ENCODE assay signal across 8 cellular contexts in the genomic region with DNA sequence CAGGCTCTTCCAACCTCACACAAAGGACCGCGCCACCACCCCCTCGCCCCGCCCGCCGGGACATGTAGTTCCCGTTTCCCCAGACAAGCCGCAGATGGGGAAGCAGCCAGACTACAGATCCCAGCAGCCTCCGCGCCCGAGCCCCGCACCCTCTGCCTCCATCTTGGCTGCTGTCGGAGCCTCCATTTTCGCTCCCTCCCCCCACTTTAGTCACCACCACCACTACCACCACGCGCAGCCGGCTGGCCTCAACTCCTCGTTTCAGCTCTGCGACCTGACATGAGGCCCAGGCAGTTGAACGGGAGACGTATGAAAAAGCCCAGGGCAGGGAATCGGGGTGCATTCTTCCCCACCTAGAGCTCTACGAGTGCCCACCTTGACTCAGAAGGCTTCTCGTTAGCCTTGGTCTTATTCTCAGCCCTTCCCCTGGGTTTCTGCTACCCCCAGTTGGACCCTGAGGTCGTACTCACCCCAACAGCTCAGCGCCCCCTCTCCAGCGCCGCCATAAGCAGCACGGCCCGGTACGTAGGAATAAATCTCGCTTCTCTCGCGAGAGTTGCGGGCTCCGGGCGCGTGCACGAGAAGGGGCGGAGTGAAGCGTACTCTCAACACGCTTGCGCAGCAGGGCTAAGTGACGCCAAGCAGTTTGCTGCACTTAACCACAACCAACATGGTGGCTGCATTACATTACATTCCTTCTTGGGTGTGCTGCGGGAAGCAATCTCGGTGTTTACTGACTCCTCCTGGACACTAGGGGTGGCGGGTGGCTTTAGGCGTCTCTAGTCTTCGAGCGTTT. TPM values are rescaled to one million over a fixed set of nuclear protein-coding genes. Genes with fewer than 3 reads are reported as not detected.
DNase-seq lines count a peak whose midpoint lies in the region; ATAC-seq, FAIRE-seq and TF ChIP-seq lines count a peak whose summit lies in the region.

A gene (minus strand): TSS at position 530 of the 796 bp plus-strand sequence. CDS start 18,094 bp downstream, outside the sequence.

- H3K9me3 Mint-ChIP-seq in chondrocyte (ENCODE audit: low read depth), result peaks cover 3% of the 10 kb centered on the region

- FAIRE-seq in kidney (lab: Jason Lieb, UNC), result no peak

- H3K4me3 ChIP-seq in BE2C (ENCODE audit: low read depth, low read length) (peak within 1 kb of the TSS; percentile 98), kidney (ENCODE audit: low read length in 2 of 2) (peak within 1 kb of the TSS; percentile 91 to 98)

- peaks cover 49% of the 10 kb centered on the region for H3K4me1 Mint-ChIP-seq in chondrocyte (ENCODE audit: low read depth)

- intact Hi-C loops in kidney (cut with DNase I), result no loop called here

- peaks cover 4% of the 10 kb centered on the region for H3K36me3 Mint-ChIP-seq in chondrocyte (ENCODE audit: low read depth)

- peak within 1 kb of the TSS; percentile 98 to 100 for H3K27ac ChIP-seq in kidney (ENCODE audit: low read depth in 2 of 2, low read length in 2 of 2)

- H3K9ac ChIP-seq in kidney (ENCODE audit: low read length in 2 of 2), result peak within 1 kb of the TSS; percentile 98 to 100

- H3K36me3 ChIP-seq in BE2C, result peaks cover 14% of the 10 kb centered on the region
- peaks cover 0 to 3% of the 10 kb centered on the region in 2 donors for H3K36me3 ChIP-seq in kidney (ENCODE audit: control insufficient read depth in 1 of 2, insufficient read depth in 2 of 2, low read length in 2 of 2)

- TF ChIP-seq CTCF in BE2C (IDR thresholded peaks at IDR 0.05; ENCODE audit: low read depth, low read length), result peak; percentile 74
- peak; percentile 75 for TF ChIP-seq CTCF in chondrocyte (IDR thresholded peaks at IDR 0.05)
- peak; percentile 18 for TF ChIP-seq CTCF in kidney (IDR thresholded peaks at IDR 0.05; ENCODE audit: borderline replicate concordance, extremely low read depth, insufficient read depth)

- peak; percentile 75 for ATAC-seq in HG03442 (IDR thresholded peaks at IDR 0.05; ENCODE audit: unreplicated experiment)

- H3K27me3 Mint-ChIP-seq in chondrocyte (ENCODE audit: low read depth), result no peaks in the 10 kb centered on the region

- H3K27ac Mint-ChIP-seq in chondrocyte (ENCODE audit: unreplicated experiment), result peak within 1 kb of the TSS; percentile 100

- H3K4me1 ChIP-seq in BE2C (peaks cover 4% of the 10 kb centered on the region; the same call in 1 of the 2 replicates), kidney (ENCODE audit: control insufficient read depth in 1 of 2, insufficient read depth in 1 of 2, low read depth in 1 of 2, low read length in 2 of 2) (peaks cover 13 to 25% of the 10 kb centered on the region in 2 donors)

- no peaks in the 10 kb centered on the region for H3K27me3 ChIP-seq in BE2C

- H3K4me3 Mint-ChIP-seq in chondrocyte (ENCODE audit: unreplicated experiment), result peak within 1 kb of the TSS; percentile 91

- DNase-seq in BE2C, result peak; percentile 97
- DNase-seq in GM19238 (ENCODE audit: insufficient read length, low spot score), result peak; percentile 79
- peak; percentile 96 for DNase-seq in NCI-H510A treated with DMSO at 0.1 percent for 48 hours (lab: John Stamatoyannopoulos, UW)
- peak; percentile 91 to 94 for DNase-seq in activated CD4-positive, alpha-beta T cell treated with anti-CD3 and anti-CD28 coated beads for 24 hours (ENCODE audit: low read depth in 2 of 2)
- DNase-seq in chondrocyte (ENCODE audit: low spot score), result peak; percentile 98
- DNase-seq in kidney, result peak; percentile 98
- peak; percentile 96 for DNase-seq in stimulated activated CD4-positive, alpha-beta T cell treated with anti-CD3 and anti-CD28 coated beads, Interleukin-15, amount 100 ng/mL, for 24 hours

- H3K9me3 ChIP-seq in BE2C, result no peaks in the 10 kb centered on the region
- H3K9me3 ChIP-seq in kidney (ENCODE audit: control insufficient read depth in 1 of 2, low read length in 2 of 2), result no peaks in the 10 kb centered on the region

RNA-seq across cellular contexts. Expression of the gene that starts here (rescaled TPM):
- polyA plus RNA-seq in BE2C (2012; ENCODE audit: insufficient read depth, insufficient read length, low read depth), result 257 TPM
- total RNA-seq in chondrocyte, result 512 to 540 TPM (median 529 TPM) in 3 replicates
- total RNA-seq in kidney, result 486 TPM
- 165 TPM for polyA plus RNA-seq in kidney (ENCODE audit: insufficient read depth, low read depth, low replicate concordance)

Comparison
In these comparisons a context has a peak if more than half of its experiments do, and no peak if none do; other contexts are left out.
1. Peak in every context shown above with its lines: DNase-seq, ATAC-seq, H3K4me3 ChIP-seq and H3K27ac ChIP-seq.
2. CTCF ChIP-seq: peak in every context shown above with its lines; median percentile 75 in chondrocyte; 74 in BE2C; 18 in kidney.